ENCODE assay signal across 8 cellular contexts in the genomic region with DNA sequence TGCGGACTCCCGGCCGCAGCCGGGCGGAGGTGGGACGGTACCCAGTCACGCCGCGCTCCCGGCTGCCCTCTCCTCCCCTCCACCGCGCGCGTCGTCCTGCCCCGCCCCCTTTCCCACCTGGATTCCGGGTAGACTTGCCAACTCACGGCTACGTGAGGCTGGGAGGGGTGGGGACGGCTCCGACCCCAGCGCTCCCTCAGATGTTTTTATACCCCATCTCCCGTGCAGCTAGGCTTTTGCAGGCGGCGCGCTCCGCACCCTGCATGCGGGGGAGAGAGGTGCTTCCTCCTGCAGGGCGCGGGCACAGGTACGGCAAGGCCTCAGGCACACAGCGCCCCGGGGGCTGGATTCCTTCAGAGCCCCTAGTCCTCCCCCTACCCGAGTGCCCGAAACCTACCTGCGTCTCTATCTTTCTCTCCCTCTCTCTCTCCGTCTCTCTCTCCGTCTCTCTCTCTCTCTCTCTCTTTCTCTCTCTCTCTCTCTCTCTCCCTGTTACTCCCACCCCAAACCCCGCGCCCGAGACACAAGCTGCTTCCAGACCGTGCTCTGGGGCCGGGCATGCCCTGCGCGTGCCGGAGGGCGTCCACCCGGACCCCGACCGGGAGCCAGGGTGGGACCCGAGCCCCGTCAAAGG. TPM values are rescaled to one million over a fixed set of nuclear protein-coding genes. Genes with fewer than 3 reads are reported as not detected.
DNase-seq lines count a peak whose midpoint lies in the region; ATAC-seq and TF ChIP-seq lines count a peak whose summit lies in the region.

No MANE protein-coding gene starts in this region.

- H3K27me3 ChIP-seq in transverse colon, result peaks cover 75% of the 10 kb centered on the region

- H3K4me3 Mint-ChIP-seq in brain, result peak overlapping the region; percentile 76 to 90 (median 84)

- TF ChIP-seq CTCF in brain (conservative IDR thresholded peaks at IDR 0.05) (no peak), lower leg skin (IDR thresholded peaks at IDR 0.05) (no peak), transverse colon (IDR thresholded peaks at IDR 0.05) (no peak), GM10266 (IDR thresholded peaks at IDR 0.05; ENCODE audit: control insufficient read depth, insufficient read depth, low read depth, missing control alignments) (no peak)

- in situ Hi-C loops in transverse colon (cut with MboI; ENCODE audit: low pct_ligation_motif_present in 1 of 4, low pct_unique_long_range_greater_than_20kb in 1 of 4, low sequenced_read_pairs in 3 of 4), result no loop called here

- H3K36me3 Mint-ChIP-seq in brain, result no peaks in the 10 kb centered on the region

- no peak for TF ChIP-seq EP300 in transverse colon (IDR thresholded peaks at IDR 0.05; ENCODE audit: low read depth)

- H3K4me3 ChIP-seq in lower leg skin (ENCODE audit: low read depth, poor library complexity, severe bottlenecking), result peak overlapping the region; percentile 47
- H3K4me3 ChIP-seq in transverse colon, result peak overlapping the region; percentile 18 to 54 (median 38)

- H3K4me1 Mint-ChIP-seq in brain, result peaks cover 58% of the 10 kb centered on the region

- no peaks in the 10 kb centered on the region for H3K36me3 ChIP-seq in transverse colon

- peaks cover 70% of the 10 kb centered on the region for H3K27me3 Mint-ChIP-seq in brain

- H3K9me3 ChIP-seq in transverse colon, result no peaks in the 10 kb centered on the region

- DNase-seq in COR-L47 (lab: John Stamatoyannopoulos, UW) (peak; percentile 30), NCI-H526 (lab: John Stamatoyannopoulos, UW) (peak; percentile 41 to 79), lower leg skin (ENCODE audit: low spot score in 2 of 2) (no peak), transverse colon (no peak), GM10266 (ENCODE audit: extremely low spot score) (no peak), occipital lobe (lab: John Stamatoyannopoulos, UW) (no peak)

- intact Hi-C loops in lower leg skin (cut with DNase I; ENCODE audit: low total_unique reads) (loop anchor here (5.0 kb wide), 1 partner anchor 69 kb away; no protein-coding TSS in a partner anchor), transverse colon (cut with DNase I; ENCODE audit: low total_unique reads) (no loop called here)

- peaks cover 22 to 68% (median 51%) of the 10 kb centered on the region in 4 donors for H3K4me1 ChIP-seq in transverse colon

- peak overlapping the region; percentile 60 to 77 (median 68) for H3K27ac ChIP-seq in transverse colon

- ATAC-seq in HG02885 (IDR thresholded peaks at IDR 0.05; ENCODE audit: poor library complexity, unreplicated experiment), result no peak

- WGBS in lower leg skin, 2 donors, result 0 to 1% methylated on average over 42 to 43 of the region's 52 CpGs
- WGBS in transverse colon (ENCODE audit: low coverage in 1 of 2), 2 donors, result 0 to 2% methylated on average over 7 to 36 of the region's 52 CpGs

- peaks cover 0 to 13% (median 0%) of the 10 kb centered on the region in 5 experiments for H3K9me3 Mint-ChIP-seq in brain

- H3K27ac Mint-ChIP-seq in brain, result peak overlapping the region in 2 of 5 experiments; percentile 58 to 90

- TF ChIP-seq POLR2A in lower leg skin (IDR thresholded peaks at IDR 0.05) (no peak), transverse colon (IDR thresholded peaks at IDR 0.05) (no peak)

RNA-seq across cellular contexts. Expression of a gene that starts 1.9 kb away (rescaled TPM):
- polyA plus RNA-seq in brain (ENCODE audit: insufficient read depth, low read depth, low replicate concordance), result 8.2 TPM
- 10 to 100 TPM; 12.2 to 22.3 (median 17.5) TPM for total RNA-seq in lower leg skin
- total RNA-seq in transverse colon, result 1 to 10 TPM; 2.7 to 7.5 (median 4.0) TPM
- 2.5 TPM for total RNA-seq in occipital lobe

Comparison
In these comparisons a context has a peak if more than half of its experiments do, and no peak if none do; other contexts are left out.
1. DNase-seq: peak in COR-L47 (single experiment) and NCI-H526 (2 of 2); none in lower leg skin (0 of 2), transverse colon (single experiment), GM10266 (single experiment) and occipital lobe (single experiment).